ENCODE assay signal across 8 cellular contexts in the genomic region with DNA sequence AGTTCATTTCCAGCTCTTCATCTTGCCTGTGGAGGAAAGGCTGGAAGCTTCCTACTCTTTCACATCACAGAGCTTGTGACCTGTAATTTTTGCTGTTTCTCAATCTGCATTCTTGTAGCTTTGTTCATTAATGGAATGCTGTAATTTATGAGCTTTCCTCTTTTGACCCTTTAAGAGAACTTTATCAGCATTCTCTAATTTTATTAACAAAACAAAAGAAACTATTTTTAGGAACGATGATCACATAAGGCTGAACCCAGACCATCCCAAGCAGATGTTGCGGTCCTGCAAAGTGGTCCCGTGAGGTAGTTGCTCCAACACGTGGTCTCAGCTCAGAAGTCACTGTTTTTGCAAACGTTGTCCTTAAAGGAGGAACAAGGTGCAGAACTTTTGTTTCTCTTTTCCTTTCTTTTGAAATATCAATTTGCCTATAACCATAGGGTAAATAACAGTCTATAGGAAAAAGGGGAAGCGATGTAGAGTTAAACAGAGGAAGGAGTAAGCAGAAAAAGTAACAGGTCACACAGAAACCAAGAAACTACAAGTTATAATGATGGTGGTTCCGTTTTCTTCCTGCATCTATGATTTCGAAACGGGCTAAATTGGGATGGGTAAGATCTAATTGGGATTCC.
DNase-seq lines count a peak whose midpoint lies in the region; ATAC-seq and TF ChIP-seq lines count a peak whose summit lies in the region.

No MANE protein-coding gene starts in this region.

- peak overlapping the region; percentile 87 for H3K27ac Mint-ChIP-seq in Calu3 (ENCODE audit: unreplicated experiment)

- H3K27ac ChIP-seq in WERI-Rb-1 = no peak overlapping the region

- no peaks in the 10 kb centered on the region for H3K36me3 Mint-ChIP-seq in Calu3 (ENCODE audit: insufficient read depth, unreplicated experiment)

- H3K27me3 Mint-ChIP-seq in Calu3 (ENCODE audit: unreplicated experiment) = no peaks in the 10 kb centered on the region

- H3K4me1 Mint-ChIP-seq in Calu3 (ENCODE audit: low read depth, unreplicated experiment) = peaks cover 6% of the 10 kb centered on the region

- peak; percentile 58 for ATAC-seq in GM21529 (IDR thresholded peaks at IDR 0.05; ENCODE audit: unreplicated experiment)
- ATAC-seq in HG03439 (IDR thresholded peaks at IDR 0.05; ENCODE audit: unreplicated experiment) = no peak

- H3K4me3 ChIP-seq in fibroblast of villous mesenchyme (ENCODE audit: low read depth, low read length) = no peak overlapping the region
- no peak overlapping the region for H3K4me3 ChIP-seq in WERI-Rb-1 (ENCODE audit: low read depth, low read length)

- no TSS peak for BruUV-seq in Calu3 (replicated peaks; lab: Mats Ljungman, UMichigan)

- DNase-seq in Calu3 (no peak), LHCN-M2 (ENCODE audit: low read depth) (peak; percentile 28), fibroblast of villous mesenchyme (ENCODE audit: low read depth) (peak; percentile 79), WERI-Rb-1 (no peak), NCI-H187 (lab: John Stamatoyannopoulos, UW) (no peak), hepatic stellate cell (ENCODE audit: low spot score) (no peak)

- no peak overlapping the region for H3K4me3 Mint-ChIP-seq in Calu3 (ENCODE audit: low read depth, unreplicated experiment)

- no peaks in the 10 kb centered on the region for H3K9me3 Mint-ChIP-seq in Calu3 (ENCODE audit: low read depth, unreplicated experiment)

- intact Hi-C loops in Calu3 (cut with micrococcal nuclease; ENCODE audit: unreplicated experiment) = loop anchor here (2.0 kb wide), 1 partner anchor 50 kb away; no protein-coding TSS in a partner anchor

- no peak for TF ChIP-seq CTCF in Calu3 (IDR thresholded peaks at IDR 0.05; ENCODE audit: unreplicated experiment)
- no peak for TF ChIP-seq CTCF in fibroblast of villous mesenchyme (IDR thresholded peaks at IDR 0.05; ENCODE audit: insufficient read depth, low read depth, low read length)
- no peak for TF ChIP-seq CTCF in WERI-Rb-1 (IDR thresholded peaks at IDR 0.05; ENCODE audit: low read depth, low read length)

- H3K9me3 ChIP-seq in WERI-Rb-1 (ENCODE audit: severe bottlenecking) = no peaks in the 10 kb centered on the region

- H3K36me3 ChIP-seq in WERI-Rb-1 = no peaks in the 10 kb centered on the region

- CTCF ChIA-PET in Calu3 (lab: Charles Lee) = no interaction called here

- H3K27me3 ChIP-seq in WERI-Rb-1 (ENCODE audit: insufficient read depth, low read depth, severe bottlenecking) = no peaks in the 10 kb centered on the region

Comparison
In these comparisons a context has a peak if more than half of its experiments do, and no peak if none do; other contexts are left out.
1. DNase-seq: peak in LHCN-M2 (single experiment) and fibroblast of villous mesenchyme (single experiment); none in Calu3 (single experiment), WERI-Rb-1 (single experiment), NCI-H187 (0 of 2) and hepatic stellate cell (single experiment).